ENCODE assay signal across 25 cellular contexts in the genomic region with DNA sequence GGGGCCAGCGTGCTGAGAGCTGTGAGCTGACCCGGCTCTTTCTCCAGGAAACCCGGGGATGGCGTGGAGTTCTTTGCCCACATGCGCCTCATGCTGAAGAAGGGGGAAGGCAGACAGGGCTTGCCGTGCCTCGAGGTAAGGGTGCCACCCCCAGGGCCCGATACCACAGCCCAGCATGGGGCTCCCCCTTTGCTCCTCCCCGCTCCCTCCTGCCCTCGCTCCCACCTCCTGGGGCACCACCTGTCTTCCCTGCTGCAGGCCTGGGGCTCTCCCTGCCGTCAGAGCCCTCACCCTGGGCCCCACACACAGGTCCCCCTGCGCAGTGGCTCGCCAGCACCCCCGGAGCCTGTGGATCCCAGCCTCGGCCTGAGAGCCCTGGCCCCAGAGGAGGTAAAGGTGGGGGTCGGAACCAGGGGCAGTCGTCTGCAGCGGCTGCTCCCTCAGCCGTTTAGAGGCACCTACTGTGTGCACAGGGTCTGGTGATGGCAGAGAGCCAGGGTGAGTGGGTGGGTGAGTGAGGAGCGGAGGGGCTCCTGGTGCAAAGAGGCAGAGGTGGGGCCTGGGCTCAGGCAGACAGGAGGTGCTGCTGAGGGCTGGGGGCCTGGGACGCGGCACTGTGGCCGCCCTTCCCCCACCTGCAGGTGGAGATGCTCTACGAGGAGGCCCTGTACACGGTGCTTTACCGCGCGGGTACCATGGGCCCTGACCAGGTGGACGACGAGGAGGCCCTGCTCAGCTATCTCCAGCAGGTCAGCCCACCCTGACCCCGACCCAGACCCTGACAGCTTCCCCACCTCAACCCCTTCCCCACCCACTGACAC.
"Had no signal": no experiment of that assay in that cellular context is flagged by ENCODE, and none has a peak within 500 bp of the region (broad histone marks: within the 10 kb centered on the region; RNA-seq: fewer than 3 reads in every experiment).

No MANE protein-coding gene starts in this region.

- H3K27ac ChIP-seq: RWPE1, SJCRH30, VCaP had no signal

- H3K9me3 ChIP-seq: SJCRH30, SK-N-SH had no signal

- H3K27me3 Mint-ChIP-seq: activated T-helper 17 cell treated with anti-CD3 and anti-CD28 coated beads, Interleukin-2, amount 50 U/mL, for 72 hours; central memory CD8-positive, alpha-beta T cell had no signal

- FAIRE-seq: astrocyte had no signal

- DNase-seq: activated CD4-positive, alpha-beta memory T cell treated with anti-CD3 and anti-CD28 coated beads, Interleukin-2, amount 10 ng/mL, durations not matched to agents 7 days and 5 days; activated CD4-positive, alpha-beta T cell treated with anti-CD3 and anti-CD28 coated beads, Interleukin-2, amount 50 U/mL, for 1 hour; activated gamma-delta T cell; activated T-cell treated with anti-CD3 and anti-CD28 coated beads for 4 hours; activated T-cell treated with anti-CD3 and anti-CD28 coated beads, Interleukin-2, amount 50 U/mL, for 48 hours; amygdala; MM.1S; NCI-H1105; NCI-H1694 treated with DMSO at 0.1 percent for 48 hours; NCI-H2029 treated with DMSO at 0.1 percent for 48 hours; NCI-H446 treated with DMSO at 0.1 percent for 48 hours; NCI-H524 treated with DMSO at 0.1 percent for 48 hours; Right ventricle myocardium superior; SJCRH30; T-helper 1 cell had no signal

- H3K4me2 ChIP-seq: SK-N-SH had no signal

- ATAC-seq: activated T-helper 17 cell treated with anti-CD3 and anti-CD28 coated beads, Interleukin-2, amount 50 U/mL, for 72 hours; Panc1 had no signal

- H3K4me3 ChIP-seq: SJCRH30 had no signal

- H3K36me3 ChIP-seq: SJCRH30 had no signal

- H3K4me3 Mint-ChIP-seq: activated CD4-positive, alpha-beta memory T cell treated with anti-CD3 and anti-CD28 coated beads, Interleukin-2, amount 10 ng/mL, durations not matched to agents 7 days and 5 days; activated naive CD4-positive, alpha-beta T cell treated with anti-CD3 and anti-CD28 coated beads for 36 hours; activated naive CD8-positive, alpha-beta T cell; activated T-helper 17 cell treated with anti-CD3 and anti-CD28 coated beads, Interleukin-2, amount 50 U/mL, for 72 hours; brain; central memory CD8-positive, alpha-beta T cell had no signal

- H3K9ac ChIP-seq: SK-N-SH had no signal

- H3K36me3 Mint-ChIP-seq: activated naive CD8-positive, alpha-beta T cell; brain had no signal

- H3K9me3 Mint-ChIP-seq: activated CD4-positive, alpha-beta memory T cell treated with anti-CD3 and anti-CD28 coated beads, Interleukin-2, amount 10 ng/mL, durations not matched to agents 7 days and 5 days; activated naive CD4-positive, alpha-beta T cell treated with anti-CD3 and anti-CD28 coated beads for 36 hours; activated T-helper 17 cell treated with anti-CD3 and anti-CD28 coated beads, Interleukin-2, amount 50 U/mL, for 72 hours; brain; central memory CD8-positive, alpha-beta T cell had no signal

- H3K27ac Mint-ChIP-seq: activated CD4-positive, alpha-beta memory T cell treated with anti-CD3 and anti-CD28 coated beads, Interleukin-2, amount 10 ng/mL, durations not matched to agents 7 days and 5 days; activated naive CD4-positive, alpha-beta T cell treated with anti-CD3 and anti-CD28 coated beads for 36 hours; activated naive CD8-positive, alpha-beta T cell; activated T-helper 17 cell treated with anti-CD3 and anti-CD28 coated beads, Interleukin-2, amount 50 U/mL, for 72 hours; brain had no signal
